34 cellular contexts compared by ENCODE assay signal in genomic region chr16:52843386-52843785, GRCh38.
"Had no signal": no experiment of that assay in that cellular context is flagged by ENCODE, and none has a peak within 500 bp of the region (broad histone marks: within the 10 kb centered on the region; RNA-seq: fewer than 3 reads in every experiment).

No MANE protein-coding gene starts in this region.

- DNase-seq: Karpas-422, Kasumi-1, KG1, MG63, MM.1S, MV-4-11, NCI-H1048, NCI-H1092, NCI-H1092 treated with DMSO at 0.1 percent for 48 hours, NCI-H1105, NCI-H1105 treated with DMSO at 0.1 percent for 48 hours, NCI-H1417, NCI-H1417 treated with DMSO at 0.1 percent for 48 hours, NCI-H1436, NCI-H1436 treated with DMSO at 0.1 percent for 48 hours, NCI-H146, NCI-H1694, NCI-H1694 treated with DMSO at 0.1 percent for 48 hours, NCI-H187, NCI-H187 treated with DMSO at 0.1 percent for 48 hours, NCI-H1930, NCI-H2029, NCI-H2029 treated with DMSO at 0.1 percent for 48 hours, NCI-H2081, NCI-H2081 treated with DMSO at 0.1 percent for 48 hours, NCI-H2107, NCI-H2171, NCI-H2171 treated with DMSO at 0.1 percent for 48 hours, NCI-H2227 treated with DMSO at 0.1 percent for 48 hours, NCI-H226, NCI-H345, NCI-H446, NCI-H446 treated with DMSO at 0.1 percent for 48 hours, NCI-H510A had no signal
